16 cellular contexts compared by ENCODE assay signal in the genomic region with DNA sequence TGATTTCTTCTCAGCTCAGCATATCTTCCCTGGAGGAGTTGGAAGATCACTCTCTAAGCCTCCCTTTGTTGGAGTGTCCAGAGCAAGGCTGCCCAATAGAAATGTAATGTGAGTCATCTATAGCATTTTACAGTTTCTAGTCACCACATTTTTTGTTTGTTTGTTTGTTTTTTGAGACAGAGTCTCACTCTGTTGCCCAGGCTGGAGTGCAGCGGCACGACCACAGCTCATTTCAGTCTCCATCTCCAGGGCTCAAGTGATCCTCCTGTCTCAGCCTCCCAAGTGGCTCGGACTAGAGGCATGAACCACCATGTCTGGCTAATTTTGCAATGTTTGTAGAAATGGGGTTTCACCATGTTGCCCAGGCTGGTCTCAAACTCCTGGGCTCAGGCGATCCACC. TPM values are rescaled to one million over a fixed set of nuclear protein-coding genes. Genes with fewer than 3 reads are reported as not detected.
DNase-seq lines count a peak whose midpoint lies in the region; ATAC-seq and TF ChIP-seq lines count a peak whose summit lies in the region.
"Had no signal": no experiment of that assay in that cellular context is flagged by ENCODE, and none has a peak within 500 bp of the region (broad histone marks: within the 10 kb centered on the region; RNA-seq: fewer than 3 reads in every experiment).

No MANE protein-coding gene starts in this region.

- peaks cover 0 to 33% (median 0%) of the 10 kb centered on the region in 11 experiments; a peak in 6 of 22 replicates for H4K20me1 ChIP-seq in BLaER1 treated with 17β-estradiol and CSF1 and Interleukin-3, amounts not matched to agents 10 nM and 100 nM
- H4K20me1 ChIP-seq in hepatocyte (ENCODE audit: insufficient read depth, poor library complexity, severe bottlenecking) = no peaks in the 10 kb centered on the region

- ATAC-seq in HG03565 (IDR thresholded peaks at IDR 0.05; ENCODE audit: unreplicated experiment) = peak; percentile 12
- no peak for ATAC-seq in activated T-helper 17 cell treated with anti-CD3 and anti-CD28 coated beads, Interleukin-2, amount 50 U/mL, for 72 hours (replicated peaks)
- no peak for ATAC-seq in HG03159 (IDR thresholded peaks at IDR 0.05; ENCODE audit: unreplicated experiment)
- no peak for ATAC-seq in stimulated activated naive B cell treated with anti-CD40 and anti-IgM and Interleukin-4, amounts not matched to agents 10 μg/mL and 1 μg/mL and 100 μg/mL, for 72 hours (replicated peaks)

- peak overlapping the region in 10 of 11 experiments; percentile 1 to 93 (median 54); a peak in 18 of 22 replicates for H3K27ac ChIP-seq in BLaER1 treated with 17β-estradiol and CSF1 and Interleukin-3, amounts not matched to agents 10 nM and 100 nM
- H3K27ac ChIP-seq in hepatocyte = peak overlapping the region; percentile 93
- no peak overlapping the region for H3K27ac ChIP-seq in testis
- H3K27ac ChIP-seq: SJSA1, VCaP had no signal

- H3K9me3 Mint-ChIP-seq in activated T-helper 17 cell treated with anti-CD3 and anti-CD28 coated beads, Interleukin-2, amount 50 U/mL, for 72 hours = no peaks in the 10 kb centered on the region
- no peaks in the 10 kb centered on the region for H3K9me3 Mint-ChIP-seq in stimulated activated naive B cell treated with anti-CD40 and anti-IgM and Interleukin-4, amounts not matched to agents 10 μg/mL and 1 μg/mL and 100 μg/mL, for 72 hours
- H3K9me3 Mint-ChIP-seq: dendritic cell treated with granulocyte-macrophage colony-stimulating factor and Interleukin-4, amounts not matched to agents 40 ng/mL and 50 ng/mL, for 4 days; naive B cell had no signal

- TF ChIP-seq CTCF in hepatocyte (IDR thresholded peaks at IDR 0.05; ENCODE audit: poor library complexity) (no peak), testis (IDR thresholded peaks at IDR 0.05) (no peak)

- H3K36me3 ChIP-seq in BLaER1 treated with 17β-estradiol and CSF1 and Interleukin-3, amounts not matched to agents 10 nM and 100 nM = peaks cover 17 to 54% (median 32%) of the 10 kb centered on the region in 11 experiments; a peak in 21 of 22 replicates
- H3K36me3 ChIP-seq in hepatocyte (replicated peaks; ENCODE audit: insufficient read depth, low read depth) = no peaks in the 10 kb centered on the region
- no peaks in the 10 kb centered on the region for H3K36me3 ChIP-seq in testis (ENCODE audit: low read depth, missing control alignments)
- H3K36me3 ChIP-seq: SJSA1 had no signal

- peaks cover 34 to 97% (median 80%) of the 10 kb centered on the region in 10 experiments for H3K4me1 ChIP-seq in BLaER1 treated with 17β-estradiol and CSF1 and Interleukin-3, amounts not matched to agents 10 nM and 100 nM
- H3K4me1 ChIP-seq in hepatocyte (ENCODE audit: insufficient read depth) (peaks cover 14% of the 10 kb centered on the region), testis (peaks cover 2% of the 10 kb centered on the region)
- H3K4me1 ChIP-seq: SJSA1 had no signal

- no peak overlapping the region for H2AFZ ChIP-seq in hepatocyte

- no peaks in the 10 kb centered on the region for H3K9me2 ChIP-seq in hepatocyte (replicated peaks; ENCODE audit: insufficient read depth)

- peak overlapping the region in 6 of 11 experiments; percentile 1 to 40 (median 25); a peak in 8 of 22 replicates for H3K9ac ChIP-seq in BLaER1 treated with 17β-estradiol and CSF1 and Interleukin-3, amounts not matched to agents 10 nM and 100 nM

- 96% methylated on average over 4 of the region's 4 CpGs for WGBS in hepatocyte (ENCODE audit: low lambda C conversion rate, missing lambda C conversion rate)
- WGBS in testis, 2 donors = 86 to 94% methylated on average over 4 of the region's 4 CpGs

- peaks cover 45% of the 10 kb centered on the region for H3K4me1 Mint-ChIP-seq in activated T-helper 17 cell treated with anti-CD3 and anti-CD28 coated beads, Interleukin-2, amount 50 U/mL, for 72 hours
- H3K4me1 Mint-ChIP-seq in stimulated activated naive B cell treated with anti-CD40 and anti-IgM and Interleukin-4, amounts not matched to agents 10 μg/mL and 1 μg/mL and 100 μg/mL, for 72 hours = peaks cover 46 to 76% of the 10 kb centered on the region in 2 donors

- peaks cover 40% of the 10 kb centered on the region for H3K36me3 Mint-ChIP-seq in activated T-helper 17 cell treated with anti-CD3 and anti-CD28 coated beads, Interleukin-2, amount 50 U/mL, for 72 hours (ENCODE audit: low read depth)
- H3K36me3 Mint-ChIP-seq in stimulated activated naive B cell treated with anti-CD40 and anti-IgM and Interleukin-4, amounts not matched to agents 10 μg/mL and 1 μg/mL and 100 μg/mL, for 72 hours = peaks cover 39 to 46% of the 10 kb centered on the region in 2 donors

- peaks cover 0 to 14% (median 6%) of the 10 kb centered on the region in 11 experiments; a peak in 7 of 22 replicates for H3K9me3 ChIP-seq in BLaER1 treated with 17β-estradiol and CSF1 and Interleukin-3, amounts not matched to agents 10 nM and 100 nM (replicated peaks in 1 of 11)
- H3K9me3 ChIP-seq in hepatocyte (ENCODE audit: low read depth) = no peaks in the 10 kb centered on the region
- H3K9me3 ChIP-seq in testis = no peaks in the 10 kb centered on the region
- H3K9me3 ChIP-seq: SJSA1 had no signal

- H3K27ac Mint-ChIP-seq in activated T-helper 17 cell treated with anti-CD3 and anti-CD28 coated beads, Interleukin-2, amount 50 U/mL, for 72 hours = no peak overlapping the region
- H3K27ac Mint-ChIP-seq in stimulated activated naive B cell treated with anti-CD40 and anti-IgM and Interleukin-4, amounts not matched to agents 10 μg/mL and 1 μg/mL and 100 μg/mL, for 72 hours = no peak overlapping the region

- H3K27me3 ChIP-seq in BLaER1 treated with 17β-estradiol and CSF1 and Interleukin-3, amounts not matched to agents 10 nM and 100 nM = no peaks in the 10 kb centered on the region
- H3K27me3 ChIP-seq in hepatocyte (no peaks in the 10 kb centered on the region), testis (no peaks in the 10 kb centered on the region)
- H3K27me3 ChIP-seq: SJSA1 had no signal

- H3K4me3 Mint-ChIP-seq in activated T-helper 17 cell treated with anti-CD3 and anti-CD28 coated beads, Interleukin-2, amount 50 U/mL, for 72 hours = peak overlapping the region; percentile 67
- H3K4me3 Mint-ChIP-seq in stimulated activated naive B cell treated with anti-CD40 and anti-IgM and Interleukin-4, amounts not matched to agents 10 μg/mL and 1 μg/mL and 100 μg/mL, for 72 hours = no peak overlapping the region
- H3K4me3 Mint-ChIP-seq: activated naive CD8-positive, alpha-beta T cell; dendritic cell treated with granulocyte-macrophage colony-stimulating factor and Interleukin-4, amounts not matched to agents 40 ng/mL and 50 ng/mL, for 4 days had no signal

- peak; percentile 39 for DNase-seq in hepatocyte (ENCODE audit: low spot score)
- DNase-seq in T-helper 1 cell = no peak
- no peak for DNase-seq in testis
- DNase-seq in stimulated activated naive B cell treated with anti-CD40 and anti-IgM and Interleukin-4, amounts not matched to agents 10 μg/mL and 1 μg/mL and 100 μg/mL, for 72 hours = no peak
- DNase-seq: activated CD8-positive, alpha-beta memory T cell treated with anti-CD3 and anti-CD28 coated beads, Interleukin-2, amount 50 U/mL, for 48 hours; naive B cell; NCI-H1436 treated with DMSO at 0.1 percent for 48 hours; NCI-H524 had no signal

- H3K27me3 Mint-ChIP-seq in activated T-helper 17 cell treated with anti-CD3 and anti-CD28 coated beads, Interleukin-2, amount 50 U/mL, for 72 hours = no peaks in the 10 kb centered on the region
- no peaks in the 10 kb centered on the region for H3K27me3 Mint-ChIP-seq in stimulated activated naive B cell treated with anti-CD40 and anti-IgM and Interleukin-4, amounts not matched to agents 10 μg/mL and 1 μg/mL and 100 μg/mL, for 72 hours
- H3K27me3 Mint-ChIP-seq: activated naive CD8-positive, alpha-beta T cell; naive B cell had no signal

- no peaks in the 10 kb centered on the region for H3K79me2 ChIP-seq in hepatocyte

- intact Hi-C loops in testis (cut with DNase I; ENCODE audit: low total_unique reads) = no loop called here

- H3K4me2 ChIP-seq in BLaER1 treated with 17β-estradiol and CSF1 and Interleukin-3, amounts not matched to agents 10 nM and 100 nM = peak overlapping the region in 9 of 11 experiments; percentile 12 to 94 (median 53); a peak in 14 of 22 replicates
- H3K4me2 ChIP-seq in hepatocyte = peak overlapping the region; percentile 59

- no peak for TF ChIP-seq POLR2A in testis (IDR thresholded peaks at IDR 0.05)

- H3K4me3 ChIP-seq in BLaER1 treated with 17β-estradiol and CSF1 and Interleukin-3, amounts not matched to agents 10 nM and 100 nM = no peak overlapping the region
- no peak overlapping the region for H3K4me3 ChIP-seq in hepatocyte
- H3K4me3 ChIP-seq in testis = no peak overlapping the region
- H3K4me3 ChIP-seq: SJSA1 had no signal

RNA-seq across cellular contexts. Expression of a gene that starts 21.3 kb away (rescaled TPM):
- total RNA-seq in activated T-helper 17 cell treated with anti-CD3 and anti-CD28 coated beads, Interleukin-2, amount 50 U/mL, for 72 hours = 10 to 100 TPM; 33.5 to 39.7 TPM
- total RNA-seq in hepatocyte = 0.16 and 0.17 TPM in 2 replicates
- 0.04 TPM in 1 of 2 replicates, not detected in the other for polyA plus RNA-seq in hepatocyte
- 1 to 10 TPM in 1 of 2 donors, under 1 TPM in 1; 0.55 to 1.5 TPM for total RNA-seq in testis
- polyA plus RNA-seq in testis (ENCODE audit: insufficient read depth, low read depth, low replicate concordance) = 1.4 TPM
- total RNA-seq: SJSA1 had no signal

Comparison
In these comparisons a context has a peak if more than half of its experiments do, and no peak if none do; other contexts are left out.
1. H3K27ac ChIP-seq: peak in BLaER1 treated with 17β-estradiol and CSF1 and Interleukin-3, amounts not matched to agents 10 nM and 100 nM (10 of 11) and hepatocyte (single experiment); none in testis (0 of 2).
2. RNA of a gene that starts 21.3 kb away (total RNA-seq): 33.5 to 39.7 TPM in activated T-helper 17 cell treated with anti-CD3 and anti-CD28 coated beads, Interleukin-2, amount 50 U/mL, for 72 hours; 0.55 to 1.5 TPM in testis and 0.16 to 0.17 TPM in hepatocyte; every median in the first group is over 10 times any median in the second.